In genomic region chr20:47280668-47281067, GRCh38 we compare ENCODE assay signal across 17 cellular contexts.
DNase-seq lines count a peak whose midpoint lies in the region; ATAC-seq and TF ChIP-seq lines count a peak whose summit lies in the region.
"Had no signal": no experiment of that assay in that cellular context is flagged by ENCODE, and none has a peak within 500 bp of the region (broad histone marks: within the 10 kb centered on the region; RNA-seq: fewer than 3 reads in every experiment).

No MANE protein-coding gene starts in this region.

- TF ChIP-seq CTCF in endodermal cell (conservative IDR thresholded peaks at IDR 0.05) = no peak
- TF ChIP-seq CTCF in psoas muscle (IDR thresholded peaks at IDR 0.05) = no peak

- H3K4me1 Mint-ChIP-seq in activated naive CD4-positive, alpha-beta T cell treated with anti-CD3 and anti-CD28 coated beads for 36 hours (ENCODE audit: low read depth) = peaks cover 14% of the 10 kb centered on the region
- H3K4me1 Mint-ChIP-seq in T-helper 17 cell (peaks cover 4% of the 10 kb centered on the region), endodermal cell (peaks cover 9% of the 10 kb centered on the region)
- H3K4me1 Mint-ChIP-seq in stimulated activated effector memory CD8-positive, alpha-beta T cell treated with anti-CD3 and anti-CD28 coated beads, Interleukin-12 subunit alpha, Interleukin-12 subunit beta, amount 100 ng/mL, for 72 hours = peaks cover 25% of the 10 kb centered on the region

- H3K9me3 Mint-ChIP-seq in activated naive CD4-positive, alpha-beta T cell treated with anti-CD3 and anti-CD28 coated beads for 36 hours = no peaks in the 10 kb centered on the region
- H3K9me3 Mint-ChIP-seq in endodermal cell = no peaks in the 10 kb centered on the region
- no peaks in the 10 kb centered on the region for H3K9me3 Mint-ChIP-seq in stimulated activated effector memory CD8-positive, alpha-beta T cell treated with anti-CD3 and anti-CD28 coated beads, Interleukin-12 subunit alpha, Interleukin-12 subunit beta, amount 100 ng/mL, for 72 hours

- no peaks in the 10 kb centered on the region for H3K9me3 ChIP-seq in T-helper 17 cell (ENCODE audit: control insufficient read depth, low read length, poor library complexity, severe bottlenecking)
- no peaks in the 10 kb centered on the region for H3K9me3 ChIP-seq in endodermal cell (ENCODE audit: control insufficient read depth, low read length)
- H3K9me3 ChIP-seq in psoas muscle = no peaks in the 10 kb centered on the region
- H3K9me3 ChIP-seq: SJSA1, upper lobe of right lung had no signal

- H3K36me3 ChIP-seq in endodermal cell (ENCODE audit: control insufficient read depth, insufficient read depth, low read length) (peaks cover 93% of the 10 kb centered on the region), psoas muscle (ENCODE audit: insufficient read depth in 1 of 2, low read depth in 1 of 2) (peaks cover 9 to 82% of the 10 kb centered on the region in 2 donors)

- no peak for DNase-seq in activated naive CD4-positive, alpha-beta T cell treated with anti-CD3 and anti-CD28 coated beads for 36 hours
- no peak for DNase-seq in activated naive CD4-positive, alpha-beta T cell treated with Interleukin-2 at 50 U/mL for 16 hours
- DNase-seq in T-helper 17 cell (no peak), endodermal cell (no peak), NCI-H446 treated with DMSO at 0.1 percent for 48 hours (lab: John Stamatoyannopoulos, UW) (no peak), psoas muscle (no peak)
- DNase-seq in stimulated activated effector memory CD8-positive, alpha-beta T cell treated with anti-CD3 and anti-CD28 coated beads, Interleukin-12 subunit alpha, Interleukin-12 subunit beta, amount 100 ng/mL, for 72 hours (ENCODE audit: low spot score in 2 of 2) = no peak
- DNase-seq: ACHN; Calu3; central memory CD4-positive, alpha-beta T cell; foreskin melanocyte; NCI-H2081 treated with DMSO at 0.1 percent for 48 hours; NCI-H526; stimulated activated CD4-positive, alpha-beta T cell treated with anti-CD3 and anti-CD28 coated beads, Interleukin-4, amount 100 ng/mL, for 4 hours; upper lobe of right lung had no signal

- intact Hi-C loops in activated naive CD4-positive, alpha-beta T cell treated with anti-CD3 and anti-CD28 coated beads for 36 hours (cut with micrococcal nuclease) = no loop called here
- intact Hi-C loops in psoas muscle (cut with DNase I) = no loop called here

- no peaks in the 10 kb centered on the region for H3K27me3 Mint-ChIP-seq in activated naive CD4-positive, alpha-beta T cell treated with anti-CD3 and anti-CD28 coated beads for 36 hours (ENCODE audit: low read depth)
- H3K27me3 Mint-ChIP-seq in T-helper 17 cell (no peaks in the 10 kb centered on the region), endodermal cell (ENCODE audit: insufficient read depth) (no peaks in the 10 kb centered on the region)

- H3K4me3 Mint-ChIP-seq in activated naive CD4-positive, alpha-beta T cell treated with anti-CD3 and anti-CD28 coated beads for 36 hours = no peak overlapping the region
- no peak overlapping the region for H3K4me3 Mint-ChIP-seq in T-helper 17 cell
- H3K4me3 Mint-ChIP-seq in endodermal cell = no peak overlapping the region
- no peak overlapping the region for H3K4me3 Mint-ChIP-seq in stimulated activated effector memory CD8-positive, alpha-beta T cell treated with anti-CD3 and anti-CD28 coated beads, Interleukin-12 subunit alpha, Interleukin-12 subunit beta, amount 100 ng/mL, for 72 hours

- no peak overlapping the region for H3K4me3 ChIP-seq in endodermal cell (ENCODE audit: low read length)
- H3K4me3 ChIP-seq in psoas muscle = no peak overlapping the region
- H3K4me3 ChIP-seq: SJSA1, upper lobe of right lung had no signal

- H3K27ac ChIP-seq in endodermal cell (ENCODE audit: low read depth, low read length) = no peak overlapping the region
- H3K27ac ChIP-seq in psoas muscle = no peak overlapping the region
- H3K27ac ChIP-seq: SJSA1, upper lobe of right lung had no signal

- H3K27ac Mint-ChIP-seq in activated naive CD4-positive, alpha-beta T cell treated with anti-CD3 and anti-CD28 coated beads for 36 hours = peak overlapping the region; percentile 6
- H3K27ac Mint-ChIP-seq in T-helper 17 cell = peak overlapping the region; percentile 47
- peak overlapping the region; percentile 45 for H3K27ac Mint-ChIP-seq in endodermal cell
- H3K27ac Mint-ChIP-seq in stimulated activated effector memory CD8-positive, alpha-beta T cell treated with anti-CD3 and anti-CD28 coated beads, Interleukin-12 subunit alpha, Interleukin-12 subunit beta, amount 100 ng/mL, for 72 hours = peak overlapping the region; percentile 84

- H3K27me3 ChIP-seq in endodermal cell (ENCODE audit: control insufficient read depth, insufficient read depth, low read length, poor library complexity, severe bottlenecking) (no peaks in the 10 kb centered on the region), psoas muscle (ENCODE audit: insufficient read depth in 3 of 3, low read length in 2 of 3) (no peaks in the 10 kb centered on the region)
- H3K27me3 ChIP-seq: SJSA1, upper lobe of right lung had no signal

- H3K4me1 ChIP-seq in endodermal cell (ENCODE audit: control insufficient read depth, insufficient read depth, low read length) (no peaks in the 10 kb centered on the region), psoas muscle (peaks cover 12% of the 10 kb centered on the region)
- H3K4me1 ChIP-seq: upper lobe of right lung had no signal

- ATAC-seq in T-helper 17 cell = no peak
- no peak for ATAC-seq in stimulated activated effector memory CD8-positive, alpha-beta T cell treated with anti-CD3 and anti-CD28 coated beads, Interleukin-12 subunit alpha, Interleukin-12 subunit beta, amount 100 ng/mL, for 72 hours
- ATAC-seq in psoas muscle = no peak
- no peak for ATAC-seq in GM21786 (IDR thresholded peaks at IDR 0.05; ENCODE audit: unreplicated experiment)
- ATAC-seq: upper lobe of right lung had no signal

- WGBS in endodermal cell (ENCODE audit: insufficient coverage in 1 of 2, insufficient read length in 1 of 2), 2 experiments = 79 to 83% methylated on average over 2 to 3 of the region's 3 CpGs
- WGBS in psoas muscle, 3 donors = 82 to 89% (median 84%) methylated on average over 3 of the region's 3 CpGs

- H3K9ac ChIP-seq in endodermal cell (ENCODE audit: extremely low read depth, low read length, poor library complexity, severe bottlenecking) = no peak overlapping the region

- peaks cover 36% of the 10 kb centered on the region for H3K36me3 Mint-ChIP-seq in activated naive CD4-positive, alpha-beta T cell treated with anti-CD3 and anti-CD28 coated beads for 36 hours (ENCODE audit: low read depth)
- peaks cover 13% of the 10 kb centered on the region for H3K36me3 Mint-ChIP-seq in T-helper 17 cell (ENCODE audit: low read depth)
- H3K36me3 Mint-ChIP-seq in endodermal cell (ENCODE audit: low read depth) = peaks cover 92% of the 10 kb centered on the region
- peaks cover 99% of the 10 kb centered on the region for H3K36me3 Mint-ChIP-seq in stimulated activated effector memory CD8-positive, alpha-beta T cell treated with anti-CD3 and anti-CD28 coated beads, Interleukin-12 subunit alpha, Interleukin-12 subunit beta, amount 100 ng/mL, for 72 hours

- CTCF ChIA-PET in activated naive CD4-positive, alpha-beta T cell treated with anti-CD3 and anti-CD28 coated beads for 36 hours (lab: Charles Lee) = interaction anchor here (0.9 to 2.6 kb wide), 3 partner anchors 8 to 103 kb away, joined by 3 to 10 read pairs (median 9); no protein-coding TSS in a partner anchor

Comparison
In these comparisons a context has a peak if more than half of its experiments do, and no peak if none do; other contexts are left out.
1. H3K27ac Mint-ChIP-seq: peak in every context shown above with its lines; median percentile 84 in stimulated activated effector memory CD8-positive, alpha-beta T cell treated with anti-CD3 and anti-CD28 coated beads, Interleukin-12 subunit alpha, Interleukin-12 subunit beta, amount 100 ng/mL, for 72 hours; 47 in T-helper 17 cell; 45 in endodermal cell; 6 in activated naive CD4-positive, alpha-beta T cell treated with anti-CD3 and anti-CD28 coated beads for 36 hours.